In genomic region chr15:100596792-100597191, GRCh38 we compare ENCODE assay signal across 8 cellular contexts. TPM values are rescaled to one million over a fixed set of nuclear protein-coding genes. Genes with fewer than 3 reads are reported as not detected.
DNase-seq lines count a peak whose midpoint lies in the region; ATAC-seq, FAIRE-seq and TF ChIP-seq lines count a peak whose summit lies in the region.

No MANE protein-coding gene starts in this region.

- ATAC-seq in HG02642 (IDR thresholded peaks at IDR 0.05; ENCODE audit: poor library complexity, unreplicated experiment): peak; percentile 83
- ATAC-seq in activated naive CD8-positive, alpha-beta T cell treated with anti-CD3 and anti-CD28 coated beads, Interleukin-2, amount 10 ng/mL, durations not matched to agents 7 days and 5 days (ENCODE audit: low read depth): peak; percentile 86
- no peak for ATAC-seq in WTC11

- peak overlapping the region; percentile 83 for H3K4me3 Mint-ChIP-seq in activated naive CD8-positive, alpha-beta T cell treated with anti-CD3 and anti-CD28 coated beads, Interleukin-2, amount 10 ng/mL, durations not matched to agents 7 days and 5 days
- no peak overlapping the region for H3K4me3 Mint-ChIP-seq in WTC11

- POLR2A ChIA-PET in activated naive CD8-positive, alpha-beta T cell treated with anti-CD3 and anti-CD28 coated beads, Interleukin-2, amount 10 ng/mL, durations not matched to agents 7 days and 5 days (lab: Charles Lee): interaction anchor here (1.0 to 3.1 kb wide), 4 partner anchors 23 to 266 kb away, joined by 3 to 9 read pairs (median 5); no protein-coding TSS in a partner anchor
- POLR2A ChIA-PET in WTC11 (lab: Charles Lee): no interaction called here

- CTCF ChIA-PET in WTC11 (lab: Charles Lee): interaction anchor here (1.2 kb wide), 1 partner anchor 247 kb away, joined by 3 read pairs; no protein-coding TSS in a partner anchor

- H3K36me3 Mint-ChIP-seq in activated naive CD8-positive, alpha-beta T cell treated with anti-CD3 and anti-CD28 coated beads, Interleukin-2, amount 10 ng/mL, durations not matched to agents 7 days and 5 days: peaks cover 23% of the 10 kb centered on the region
- H3K36me3 Mint-ChIP-seq in WTC11: peaks cover 7% of the 10 kb centered on the region

- H3K4me3 ChIP-seq in GM12875 (ENCODE audit: low read depth, low read length): peak overlapping the region; percentile 33

- peaks cover 58% of the 10 kb centered on the region for H3K4me1 Mint-ChIP-seq in activated naive CD8-positive, alpha-beta T cell treated with anti-CD3 and anti-CD28 coated beads, Interleukin-2, amount 10 ng/mL, durations not matched to agents 7 days and 5 days
- no peaks in the 10 kb centered on the region for H3K4me1 Mint-ChIP-seq in WTC11

- TF ChIP-seq CTCF in GM12875 (IDR thresholded peaks at IDR 0.05; ENCODE audit: borderline replicate concordance, insufficient read depth, low read depth, low read length) (no peak), WTC11 (IDR thresholded peaks at IDR 0.05) (no peak)

- DNase-seq in T follicular helper cell (ENCODE audit: low read depth) (peak; percentile 77), SHP77 treated with DMSO at 0.1 percent for 48 hours (lab: John Stamatoyannopoulos, UW) (no peak), WTC11 (ENCODE audit: low spot score) (no peak), frontal cortex (ENCODE audit: low spot score in 2 of 2) (no peak)
- peak; percentile 83 for DNase-seq in activated naive CD8-positive, alpha-beta T cell treated with anti-CD3 and anti-CD28 coated beads, Interleukin-2, amount 10 ng/mL, durations not matched to agents 7 days and 5 days
- DNase-seq in stimulated activated CD4-positive, alpha-beta T cell treated with anti-CD3 and anti-CD28 coated beads, Interleukin-1b, Interleukin-23, amount 100 ng/mL, for 1 hour (ENCODE audit: low read depth in 2 of 2): peak; percentile 72 to 90

- no peaks in the 10 kb centered on the region for H3K27me3 Mint-ChIP-seq in activated naive CD8-positive, alpha-beta T cell treated with anti-CD3 and anti-CD28 coated beads, Interleukin-2, amount 10 ng/mL, durations not matched to agents 7 days and 5 days
- H3K27me3 Mint-ChIP-seq in WTC11 (ENCODE audit: low read depth): no peaks in the 10 kb centered on the region; the same call in 1 of the 2 replicates

- no peak for FAIRE-seq in frontal cortex (lab: Jason Lieb, UNC)

- peaks cover 1% of the 10 kb centered on the region for H3K9me3 Mint-ChIP-seq in activated naive CD8-positive, alpha-beta T cell treated with anti-CD3 and anti-CD28 coated beads, Interleukin-2, amount 10 ng/mL, durations not matched to agents 7 days and 5 days
- H3K9me3 Mint-ChIP-seq in WTC11: peaks cover 15% of the 10 kb centered on the region

- H3K27ac Mint-ChIP-seq in activated naive CD8-positive, alpha-beta T cell treated with anti-CD3 and anti-CD28 coated beads, Interleukin-2, amount 10 ng/mL, durations not matched to agents 7 days and 5 days: peak overlapping the region; percentile 96
- no peak overlapping the region for H3K27ac Mint-ChIP-seq in WTC11

TF ChIP-seq in WTC11, 78 proteins besides CTCF, POLR2A, EP300 and RAD21 (continues in another document):
- no peak for TF ChIP-seq GABPB1 (CRISPR knock-in tag; IDR thresholded peaks at IDR 0.05)
- no peak for TF ChIP-seq TP53 (CRISPR knock-in tag; IDR thresholded peaks at IDR 0.05)
- TF ChIP-seq, protein P1, sequence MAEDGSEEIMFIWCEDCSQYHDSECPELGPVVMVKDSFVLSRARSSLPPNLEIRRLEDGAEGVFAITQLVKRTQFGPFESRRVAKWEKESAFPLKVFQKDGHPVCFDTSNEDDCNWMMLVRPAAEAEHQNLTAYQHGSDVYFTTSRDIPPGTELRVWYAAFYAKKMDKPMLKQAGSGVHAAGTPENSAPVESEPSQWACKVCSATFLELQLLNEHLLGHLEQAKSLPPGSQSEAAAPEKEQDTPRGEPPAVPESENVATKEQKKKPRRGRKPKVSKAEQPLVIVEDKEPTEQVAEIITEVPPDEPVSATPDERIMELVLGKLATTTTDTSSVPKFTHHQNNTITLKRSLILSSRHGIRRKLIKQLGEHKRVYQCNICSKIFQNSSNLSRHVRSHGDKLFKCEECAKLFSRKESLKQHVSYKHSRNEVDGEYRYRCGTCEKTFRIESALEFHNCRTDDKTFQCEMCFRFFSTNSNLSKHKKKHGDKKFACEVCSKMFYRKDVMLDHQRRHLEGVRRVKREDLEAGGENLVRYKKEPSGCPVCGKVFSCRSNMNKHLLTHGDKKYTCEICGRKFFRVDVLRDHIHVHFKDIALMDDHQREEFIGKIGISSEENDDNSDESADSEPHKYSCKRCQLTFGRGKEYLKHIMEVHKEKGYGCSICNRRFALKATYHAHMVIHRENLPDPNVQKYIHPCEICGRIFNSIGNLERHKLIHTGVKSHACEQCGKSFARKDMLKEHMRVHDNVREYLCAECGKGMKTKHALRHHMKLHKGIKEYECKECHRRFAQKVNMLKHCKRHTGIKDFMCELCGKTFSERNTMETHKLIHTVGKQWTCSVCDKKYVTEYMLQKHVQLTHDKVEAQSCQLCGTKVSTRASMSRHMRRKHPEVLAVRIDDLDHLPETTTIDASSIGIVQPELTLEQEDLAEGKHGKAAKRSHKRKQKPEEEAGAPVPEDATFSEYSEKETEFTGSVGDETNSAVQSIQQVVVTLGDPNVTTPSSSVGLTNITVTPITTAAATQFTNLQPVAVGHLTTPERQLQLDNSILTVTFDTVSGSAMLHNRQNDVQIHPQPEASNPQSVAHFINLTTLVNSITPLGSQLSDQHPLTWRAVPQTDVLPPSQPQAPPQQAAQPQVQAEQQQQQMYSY (CRISPR knock-in tag; IDR thresholded peaks at IDR 0.05): no peak
- TF ChIP-seq, protein P2, sequence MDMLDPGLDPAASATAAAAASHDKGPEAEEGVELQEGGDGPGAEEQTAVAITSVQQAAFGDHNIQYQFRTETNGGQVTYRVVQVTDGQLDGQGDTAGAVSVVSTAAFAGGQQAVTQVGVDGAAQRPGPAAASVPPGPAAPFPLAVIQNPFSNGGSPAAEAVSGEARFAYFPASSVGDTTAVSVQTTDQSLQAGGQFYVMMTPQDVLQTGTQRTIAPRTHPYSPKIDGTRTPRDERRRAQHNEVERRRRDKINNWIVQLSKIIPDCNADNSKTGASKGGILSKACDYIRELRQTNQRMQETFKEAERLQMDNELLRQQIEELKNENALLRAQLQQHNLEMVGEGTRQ (CRISPR knock-in tag; IDR thresholded peaks at IDR 0.05): no peak
- TF ChIP-seq ZBTB21 (CRISPR knock-in tag; IDR thresholded peaks at IDR 0.05; ENCODE audit: borderline replicate concordance): no peak
- TF ChIP-seq IRF2 (CRISPR knock-in tag; IDR thresholded peaks at IDR 0.05; ENCODE audit: borderline replicate concordance, low read depth): no peak
- TF ChIP-seq NFYB (CRISPR knock-in tag; conservative IDR thresholded peaks at IDR 0.05; ENCODE audit: low read depth): no peak
- TF ChIP-seq ZNF281 (CRISPR knock-in tag; IDR thresholded peaks at IDR 0.05): no peak
- TF ChIP-seq PRRX2 (CRISPR knock-in tag; IDR thresholded peaks at IDR 0.05): no peak
- TF ChIP-seq ATF1 (CRISPR knock-in tag; IDR thresholded peaks at IDR 0.05): no peak
- TF ChIP-seq SMAD3 (CRISPR knock-in tag; IDR thresholded peaks at IDR 0.05; ENCODE audit: borderline replicate concordance): no peak
- TF ChIP-seq, protein P3, sequence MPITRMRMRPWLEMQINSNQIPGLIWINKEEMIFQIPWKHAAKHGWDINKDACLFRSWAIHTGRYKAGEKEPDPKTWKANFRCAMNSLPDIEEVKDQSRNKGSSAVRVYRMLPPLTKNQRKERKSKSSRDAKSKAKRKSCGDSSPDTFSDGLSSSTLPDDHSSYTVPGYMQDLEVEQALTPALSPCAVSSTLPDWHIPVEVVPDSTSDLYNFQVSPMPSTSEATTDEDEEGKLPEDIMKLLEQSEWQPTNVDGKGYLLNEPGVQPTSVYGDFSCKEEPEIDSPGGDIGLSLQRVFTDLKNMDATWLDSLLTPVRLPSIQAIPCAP (CRISPR knock-in tag; IDR thresholded peaks at IDR 0.05): no peak
- no peak for TF ChIP-seq TEAD4 (CRISPR knock-in tag; IDR thresholded peaks at IDR 0.05)
- no peak for TF ChIP-seq E2F5 (CRISPR knock-in tag; IDR thresholded peaks at IDR 0.05)
- no peak for TF ChIP-seq ZNF416 (CRISPR knock-in tag; IDR thresholded peaks at IDR 0.05)
- no peak for TF ChIP-seq ZNF232 (CRISPR knock-in tag; IDR thresholded peaks at IDR 0.05)
- no peak for TF ChIP-seq MXD4 (CRISPR knock-in tag; IDR thresholded peaks at IDR 0.05; ENCODE audit: borderline replicate concordance)

RNA-seq across cellular contexts. Expression of gene LINS1, which starts 5.2 kb away (rescaled TPM):
- 10 to 100 TPM; 38.6 to 43.4 TPM for total RNA-seq in activated naive CD8-positive, alpha-beta T cell treated with anti-CD3 and anti-CD28 coated beads, Interleukin-2, amount 10 ng/mL, durations not matched to agents 7 days and 5 days
- 6.2 to 10.4 TPM (median 9.1 TPM) in 3 replicates for total RNA-seq in WTC11 (2021)
- 36.3 TPM for total RNA-seq in frontal cortex

RNA-seq across cellular contexts. Expression of gene ASB7, which starts 5.6 kb away (rescaled TPM):
- 10 to 100 TPM; 21.1 to 21.5 TPM for total RNA-seq in activated naive CD8-positive, alpha-beta T cell treated with anti-CD3 and anti-CD28 coated beads, Interleukin-2, amount 10 ng/mL, durations not matched to agents 7 days and 5 days
- total RNA-seq in WTC11 (2021): 11.5 to 13.4 TPM (median 12.9 TPM) in 3 replicates
- total RNA-seq in frontal cortex: 21.2 TPM

Comparison
In these comparisons a context has a peak if more than half of its experiments do, and no peak if none do; other contexts are left out.
1. DNase-seq: peak in T follicular helper cell (single experiment), activated naive CD8-positive, alpha-beta T cell treated with anti-CD3 and anti-CD28 coated beads, Interleukin-2, amount 10 ng/mL, durations not matched to agents 7 days and 5 days (single experiment) and stimulated activated CD4-positive, alpha-beta T cell treated with anti-CD3 and anti-CD28 coated beads, Interleukin-1b, Interleukin-23, amount 100 ng/mL, for 1 hour (2 of 2); none in SHP77 treated with DMSO at 0.1 percent for 48 hours (single experiment), WTC11 (single experiment) and frontal cortex (0 of 2).